8 cellular contexts compared by ENCODE assay signal in genomic region chr16:23504453-23505179, GRCh38. TPM values are rescaled to one million over a fixed set of nuclear protein-coding genes. Genes with fewer than 3 reads are reported as not detected.
DNase-seq lines count a peak whose midpoint lies in the region; ATAC-seq, FAIRE-seq and TF ChIP-seq lines count a peak whose summit lies in the region.

No MANE protein-coding gene starts in this region.

- intact Hi-C loops in kidney (cut with DNase I): no loop called here

- peaks cover 5% of the 10 kb centered on the region for H3K9me3 Mint-ChIP-seq in T-helper 2 cell treated with Interferon-gamma antibody and Interleukin-4, amounts not matched to agents 5 μg/mL and 100 μg/mL, for 36 hours

- peak; percentile 76 for ATAC-seq in GM19351 (IDR thresholded peaks at IDR 0.05; ENCODE audit: unreplicated experiment)
- ATAC-seq in HG03565 (IDR thresholded peaks at IDR 0.05; ENCODE audit: unreplicated experiment): peak; percentile 52
- ATAC-seq in GM19324 (IDR thresholded peaks at IDR 0.05; ENCODE audit: low FRiP score, unreplicated experiment): no peak

- no peaks in the 10 kb centered on the region for H3K27me3 ChIP-seq in BLaER1

- peak overlapping the region; percentile 74 for H3K27ac Mint-ChIP-seq in T-helper 2 cell treated with Interferon-gamma antibody and Interleukin-4, amounts not matched to agents 5 μg/mL and 100 μg/mL, for 36 hours

- no peak overlapping the region for H3K4me3 ChIP-seq in BLaER1
- H3K4me3 ChIP-seq in astrocyte of the cerebellum (ENCODE audit: low read depth, low read length): peak overlapping the region; percentile 12
- H3K4me3 ChIP-seq in kidney (ENCODE audit: low read length in 2 of 2): peak overlapping the region; percentile 14 to 26

- H3K4me1 ChIP-seq in BLaER1 (peaks cover 96% of the 10 kb centered on the region), kidney (ENCODE audit: control insufficient read depth in 1 of 2, insufficient read depth in 1 of 2, low read depth in 1 of 2, low read length in 2 of 2) (peaks cover 23 to 56% of the 10 kb centered on the region in 2 donors)

- no peak for FAIRE-seq in kidney (lab: Jason Lieb, UNC)

- peaks cover 34% of the 10 kb centered on the region for H3K36me3 Mint-ChIP-seq in T-helper 2 cell treated with Interferon-gamma antibody and Interleukin-4, amounts not matched to agents 5 μg/mL and 100 μg/mL, for 36 hours (ENCODE audit: low read depth)

- TF ChIP-seq CTCF in astrocyte of the cerebellum (IDR thresholded peaks at IDR 0.05; ENCODE audit: low read depth, low read length, missing control alignments): no peak
- no peak for TF ChIP-seq CTCF in kidney (IDR thresholded peaks at IDR 0.05; ENCODE audit: borderline replicate concordance, extremely low read depth, insufficient read depth)

- peak; percentile 89 for DNase-seq in T-helper 2 cell treated with Interferon-gamma antibody and Interleukin-4, amounts not matched to agents 5 μg/mL and 100 μg/mL, for 36 hours (ENCODE audit: low spot score)
- DNase-seq in astrocyte of the cerebellum (ENCODE audit: low read depth) (peak; percentile 94), kidney (peak; percentile 81)
- peak; percentile 83 for DNase-seq in stimulated activated CD4-positive, alpha-beta T cell treated with anti-CD3 and anti-CD28 coated beads, Interleukin-4, amount 100 ng/mL, for 24 hours

- H3K9me3 ChIP-seq in BLaER1: no peaks in the 10 kb centered on the region
- H3K9me3 ChIP-seq in kidney (ENCODE audit: control insufficient read depth in 1 of 2, low read length in 2 of 2): no peaks in the 10 kb centered on the region

- H3K36me3 ChIP-seq in BLaER1 (peaks cover 64% of the 10 kb centered on the region), kidney (ENCODE audit: control insufficient read depth in 1 of 2, insufficient read depth in 2 of 2, low read length in 2 of 2) (peaks cover 0 to 2% of the 10 kb centered on the region in 2 donors)

- peak overlapping the region; percentile 95 for H3K4me2 ChIP-seq in BLaER1

- no peak overlapping the region for H3K9ac ChIP-seq in BLaER1
- H3K9ac ChIP-seq in kidney (ENCODE audit: low read length in 2 of 2): peak overlapping the region; percentile 11 to 37

- H3K27me3 Mint-ChIP-seq in T-helper 2 cell treated with Interferon-gamma antibody and Interleukin-4, amounts not matched to agents 5 μg/mL and 100 μg/mL, for 36 hours (ENCODE audit: low read depth): no peaks in the 10 kb centered on the region

- H3K27ac ChIP-seq in BLaER1: 0 out of 2 replicates have a peak overlapping the region, but pooled peaks have one; percentile 26
- peak overlapping the region; percentile 25 to 77 for H3K27ac ChIP-seq in kidney (ENCODE audit: low read depth in 2 of 2, low read length in 2 of 2)

- peaks cover 71% of the 10 kb centered on the region for H3K4me1 Mint-ChIP-seq in T-helper 2 cell treated with Interferon-gamma antibody and Interleukin-4, amounts not matched to agents 5 μg/mL and 100 μg/mL, for 36 hours (ENCODE audit: low read depth)

- H3K4me3 Mint-ChIP-seq in T-helper 2 cell treated with Interferon-gamma antibody and Interleukin-4, amounts not matched to agents 5 μg/mL and 100 μg/mL, for 36 hours: peak overlapping the region; percentile 57

- H4K20me1 ChIP-seq in BLaER1: peaks cover 100% of the 10 kb centered on the region

- in situ Hi-C loops in astrocyte of the cerebellum (cut with HindIII; ENCODE audit: low sequenced_read_pairs): no loop called here

RNA-seq across cellular contexts. Expression of gene GGA2, which starts 5.7 kb away (rescaled TPM):
- 79.9 TPM for total RNA-seq in kidney
- 43.5 TPM for polyA plus RNA-seq in kidney (ENCODE audit: insufficient read depth, low read depth, low replicate concordance)

RNA-seq across cellular contexts. Expression of gene COG7, which starts 51.6 kb away (rescaled TPM):
- 25.2 TPM for total RNA-seq in kidney
- polyA plus RNA-seq in kidney (ENCODE audit: insufficient read depth, low read depth, low replicate concordance): 27.0 TPM

RNA-seq across cellular contexts. Expression of gene EARS2, which starts 52.5 kb away (rescaled TPM):
- 21.6 TPM for total RNA-seq in kidney
- 30.4 TPM for polyA plus RNA-seq in kidney (ENCODE audit: insufficient read depth, low read depth, low replicate concordance)

RNA-seq across cellular contexts. Expression of gene UBFD1, which starts 52.9 kb away (rescaled TPM):
- total RNA-seq in kidney: 52.8 TPM
- polyA plus RNA-seq in kidney (ENCODE audit: insufficient read depth, low read depth, low replicate concordance): 20.8 TPM
